In genomic region chr3:146250449-146251382, GRCh38 we compare ENCODE assay signal across 8 cellular contexts. TPM values are rescaled to one million over a fixed set of nuclear protein-coding genes. Genes with fewer than 3 reads are reported as not detected.
DNase-seq lines count a peak whose midpoint lies in the region; ATAC-seq and TF ChIP-seq lines count a peak whose summit lies in the region.

Gene PLSCR4, minus strand, starts transcription at chr3:146251105. Its CDS starts 29,034 bp downstream, at chr3:146222071.

- peaks cover 58% of the 10 kb centered on the region for H3K27me3 Mint-ChIP-seq in activated naive CD8-positive, alpha-beta T cell treated with anti-CD3 and anti-CD28 coated beads for 36 hours

- H3K36me3 ChIP-seq in MM.1S (replicated peaks; ENCODE audit: insufficient read depth, low read length), result no peaks in the 10 kb centered on the region
- no peaks in the 10 kb centered on the region for H3K36me3 ChIP-seq in neural cell (ENCODE audit: insufficient read depth, low read length)

- peaks cover 3% of the 10 kb centered on the region for H3K4me1 Mint-ChIP-seq in activated naive CD8-positive, alpha-beta T cell treated with anti-CD3 and anti-CD28 coated beads for 36 hours

- no peak for TF ChIP-seq RAD21 in neural cell (conservative IDR thresholded peaks at IDR 0.05)

- H3K27ac ChIP-seq in MM.1S (ENCODE audit: low read length) (no peak within 1 kb of the TSS), neural cell (ENCODE audit: low read length) (no peak within 1 kb of the TSS)

- H3K27me3 ChIP-seq in MM.1S (replicated peaks; ENCODE audit: insufficient read depth, low read length), result no peaks in the 10 kb centered on the region
- H3K27me3 ChIP-seq in neural cell (ENCODE audit: insufficient read depth, low read depth, low read length), result peaks cover 15% of the 10 kb centered on the region

- H3K27ac Mint-ChIP-seq in activated naive CD8-positive, alpha-beta T cell treated with anti-CD3 and anti-CD28 coated beads for 36 hours, result no peak within 1 kb of the TSS

- peaks cover 4% of the 10 kb centered on the region for H3K9me3 Mint-ChIP-seq in activated naive CD8-positive, alpha-beta T cell treated with anti-CD3 and anti-CD28 coated beads for 36 hours

- H3K9ac ChIP-seq in MM.1S (ENCODE audit: low read length) (peak within 1 kb of the TSS; percentile 43; the same call in 1 of the 2 replicates), neural cell (ENCODE audit: low read length) (no peak within 1 kb of the TSS)

- H4K20me1 ChIP-seq in MM.1S (ENCODE audit: insufficient read depth, low read length) (no peaks in the 10 kb centered on the region), neural cell (ENCODE audit: insufficient read depth) (no peaks in the 10 kb centered on the region)

- no peaks in the 10 kb centered on the region for H3K36me3 Mint-ChIP-seq in activated naive CD8-positive, alpha-beta T cell treated with anti-CD3 and anti-CD28 coated beads for 36 hours

- H2AFZ ChIP-seq in MM.1S (ENCODE audit: low read length) (peak within 1 kb of the TSS; percentile 94), neural cell (ENCODE audit: low read depth, low read length) (no peak within 1 kb of the TSS)

- H3K4me3 Mint-ChIP-seq in activated naive CD8-positive, alpha-beta T cell treated with anti-CD3 and anti-CD28 coated beads for 36 hours, result peak within 1 kb of the TSS; percentile 65

- no peak for TF ChIP-seq EP300 in neural cell (conservative IDR thresholded peaks at IDR 0.05; ENCODE audit: poor library complexity, severe bottlenecking)

- H3F3A ChIP-seq in MM.1S (ENCODE audit: insufficient read depth, low read length) (no peaks in the 10 kb centered on the region), neural cell (ENCODE audit: insufficient read depth, low read length, poor library complexity, severe bottlenecking) (no peaks in the 10 kb centered on the region)

- no peaks in the 10 kb centered on the region for H3K9me3 ChIP-seq in MM.1S (replicated peaks; ENCODE audit: insufficient read depth, low read length)
- no peaks in the 10 kb centered on the region for H3K9me3 ChIP-seq in neural cell (ENCODE audit: low read length)

- DNase-seq in DMS153 (lab: John Stamatoyannopoulos, UW) (peak; percentile 8), MM.1S (peak; percentile 57), globus pallidus (ENCODE audit: low spot score) (peak; percentile 45), cortex of kidney (lab: John Stamatoyannopoulos, UW) (no peak), superior temporal gyrus (ENCODE audit: extremely low spot score) (no peak)
- peak; percentile 18 for DNase-seq in activated naive CD8-positive, alpha-beta T cell treated with anti-CD3 and anti-CD28 coated beads for 36 hours

- H3K9me2 ChIP-seq in MM.1S (replicated peaks; ENCODE audit: insufficient read depth, low read length) (no peaks in the 10 kb centered on the region), neural cell (ENCODE audit: insufficient read depth, low read length) (no peaks in the 10 kb centered on the region)

- ATAC-seq in GM21423 (IDR thresholded peaks at IDR 0.05; ENCODE audit: unreplicated experiment), result peak; percentile 77

- H3K4me2 ChIP-seq in MM.1S (ENCODE audit: low read depth, low read length) (peak within 1 kb of the TSS; percentile 88), neural cell (ENCODE audit: low read length) (no peak within 1 kb of the TSS)

- no peaks in the 10 kb centered on the region for H3K4me1 ChIP-seq in MM.1S (ENCODE audit: low read length)

- TF ChIP-seq CTCF in MM.1S (IDR thresholded peaks at IDR 0.05; ENCODE audit: low read length) (no peak), neural cell (IDR thresholded peaks at IDR 0.05; ENCODE audit: poor library complexity, severe bottlenecking) (no peak)

- no peaks in the 10 kb centered on the region for H3K79me2 ChIP-seq in MM.1S (ENCODE audit: low read length)
- no peaks in the 10 kb centered on the region for H3K79me2 ChIP-seq in neural cell (replicated peaks; ENCODE audit: insufficient read depth, low read length)

- peak within 1 kb of the TSS; percentile 77 for H3K4me3 ChIP-seq in MM.1S (ENCODE audit: low read length)
- H3K4me3 ChIP-seq in neural cell (ENCODE audit: low read length), result peak within 1 kb of the TSS; percentile 58

TF ChIP-seq in neural cell, 6 proteins besides CTCF, POLR2A, EP300 and RAD21:
- TF ChIP-seq TAF1 (IDR thresholded peaks at IDR 0.05; ENCODE audit: low read depth) (no peak), MXI1 (conservative IDR thresholded peaks at IDR 0.05; ENCODE audit: poor library complexity, severe bottlenecking) (no peak), SMC3 (conservative IDR thresholded peaks at IDR 0.05; ENCODE audit: poor library complexity) (no peak), REST (IDR thresholded peaks at IDR 0.05; ENCODE audit: borderline replicate concordance) (no peak), EZH2 (IDR thresholded peaks at IDR 0.05; ENCODE audit: borderline replicate concordance, insufficient read depth, low read length, poor library complexity, severe bottlenecking) (no peak), POLR2AphosphoS5 (IDR thresholded peaks at IDR 0.05) (no peak)

RNA-seq across cellular contexts. Expression of gene PLSCR4, which starts in this region (rescaled TPM):
- total RNA-seq in activated naive CD8-positive, alpha-beta T cell treated with anti-CD3 and anti-CD28 coated beads for 36 hours, result not detected
- polyA plus RNA-seq in neural cell, result not detected in 2 replicates
- polyA minus RNA-seq in neural cell, result not detected in 2 replicates

Comparison
In these comparisons a context has a peak if more than half of its experiments do, and no peak if none do; other contexts are left out.
1. Peak in DNase-seq in activated naive CD8-positive, alpha-beta T cell treated with anti-CD3 and anti-CD28 coated beads for 36 hours; RNA of the gene not detected or under 1 TPM.
2. DNase-seq: peak in DMS153 (single experiment), MM.1S (single experiment) and globus pallidus (single experiment); none in cortex of kidney (single experiment) and superior temporal gyrus (single experiment).